13 cellular contexts compared by ENCODE assay signal in the genomic region with DNA sequence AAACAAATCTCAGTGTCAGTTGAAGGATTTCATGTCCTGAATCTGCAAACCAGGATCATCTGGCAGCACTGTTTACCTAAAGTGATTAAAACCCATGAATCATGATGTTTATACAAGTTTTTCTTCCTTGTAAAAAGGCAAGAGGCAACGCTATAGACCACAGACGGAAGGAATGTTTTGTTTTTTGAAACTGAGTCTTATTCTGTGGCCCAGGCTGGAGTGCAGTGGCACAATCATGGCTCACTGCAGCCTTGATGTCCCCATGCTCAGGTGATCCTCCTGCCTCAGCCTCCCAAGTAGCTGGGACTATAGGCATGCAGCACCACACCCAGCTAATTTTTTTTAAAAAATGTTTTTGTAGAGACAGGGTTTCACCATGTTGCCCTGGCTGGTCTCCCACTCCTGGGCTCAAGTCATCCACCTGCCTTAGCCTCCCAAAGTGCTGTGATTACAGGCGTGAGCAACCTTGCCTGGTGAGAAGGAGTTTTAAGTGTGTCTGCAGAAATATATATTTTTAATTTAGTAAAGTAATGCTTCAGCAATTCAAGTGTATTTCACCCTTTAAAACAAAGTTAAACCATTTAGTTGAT. TPM values are rescaled to one million over a fixed set of nuclear protein-coding genes. Genes with fewer than 3 reads are reported as not detected.
A peak's percentile ranks its signal among the peaks of the same experiment; 100 is the strongest.
DNase-seq lines count a peak whose midpoint lies in the region; ATAC-seq and TF ChIP-seq lines count a peak whose summit lies in the region.
"Had no signal": no experiment of that assay in that cellular context is flagged by ENCODE, and none has a peak within 500 bp of the region (broad histone marks: within the 10 kb centered on the region; RNA-seq: fewer than 3 reads in every experiment).

No MANE protein-coding gene starts in this region.

- no peak overlapping the region for H3K27ac ChIP-seq in liver (ENCODE audit: low read depth in 1 of 2, low read length in 2 of 2)
- H3K27ac ChIP-seq: gastroesophageal sphincter had no signal

- H3K4me1 ChIP-seq in liver (ENCODE audit: control insufficient read depth in 4 of 4, insufficient read depth in 4 of 4, low read length in 3 of 4), result peaks cover 0 to 2% (median 0%) of the 10 kb centered on the region in 4 donors

- 76% methylated on average over 3 of the region's 3 CpGs for WGBS in liver

- no peak for TF ChIP-seq RAD21 in liver (IDR thresholded peaks at IDR 0.05)

- H3K9ac ChIP-seq in liver (ENCODE audit: low read depth in 1 of 2, low read length in 2 of 2), result no peak overlapping the region

- H3K4me3 ChIP-seq in AG09309 (ENCODE audit: control insufficient read depth, low read depth, low read length), result no peak overlapping the region
- H3K4me3 ChIP-seq in liver (ENCODE audit: low read depth in 1 of 3, low read length in 3 of 3), result no peak overlapping the region
- H3K4me3 ChIP-seq: gastroesophageal sphincter had no signal

- ATAC-seq in GM18868 (IDR thresholded peaks at IDR 0.05; ENCODE audit: unreplicated experiment), result no peak
- no peak for ATAC-seq in HG03565 (IDR thresholded peaks at IDR 0.05; ENCODE audit: unreplicated experiment)
- ATAC-seq: gastroesophageal sphincter had no signal

- H3K27me3 ChIP-seq in liver (ENCODE audit: control insufficient read depth in 4 of 4, insufficient read depth in 4 of 4, low read length in 3 of 4), result no peaks in the 10 kb centered on the region
- H3K27me3 ChIP-seq: gastroesophageal sphincter had no signal

- no peaks in the 10 kb centered on the region for H3K36me3 ChIP-seq in liver (ENCODE audit: control insufficient read depth in 4 of 4, insufficient read depth in 3 of 4, low read depth in 1 of 4, low read length in 3 of 4)
- H3K36me3 ChIP-seq: gastroesophageal sphincter had no signal

- TF ChIP-seq CTCF in AG09309 (IDR thresholded peaks at IDR 0.05; ENCODE audit: control insufficient read depth, insufficient read depth, low read depth, low read length, missing control alignments) (no peak), liver (IDR thresholded peaks at IDR 0.05; ENCODE audit: low read depth, low read length, missing input control) (no peak)

- DNase-seq in AG09309 (ENCODE audit: low read depth), result peak; percentile 37
- peak; percentile 74 for DNase-seq in LHCN-M2 (ENCODE audit: low read depth)
- DNase-seq in cerebellar cortex (ENCODE audit: low spot score), result peak; percentile 40
- no peak for DNase-seq in mucosa of gallbladder (ENCODE audit: low spot score)
- DNase-seq in effector CD8-positive, alpha-beta T cell (lab: John Stamatoyannopoulos, UW), result no peak
- DNase-seq: activated CD4-positive, alpha-beta T cell treated with anti-CD3 and anti-CD28 coated beads for 4 hours; activated naive CD8-positive, alpha-beta T cell treated with anti-CD3 and anti-CD28 coated beads, Interleukin-2, amount 10 ng/mL, durations not matched to agents 7 days and 5 days; CD4-positive, alpha-beta T cell; NCI-H1417 treated with DMSO at 0.1 percent for 48 hours had no signal

- H3K9me3 ChIP-seq in liver (ENCODE audit: control insufficient read depth in 4 of 4, low read length in 3 of 4), result no peaks in the 10 kb centered on the region
- H3K9me3 ChIP-seq: gastroesophageal sphincter had no signal

TF ChIP-seq in liver, 16 proteins besides CTCF, POLR2A, EP300 and RAD21:
- TF ChIP-seq EGR1 (IDR thresholded peaks at IDR 0.05; ENCODE audit: low read depth in 2 of 2) (no peak), FOXA2 (IDR thresholded peaks at IDR 0.05) (peak; percentile 20)

RNA-seq across cellular contexts. Expression of a gene that starts 30.0 kb away (rescaled TPM):
- total RNA-seq in LHCN-M2 (2014; rRNA removed) (1.5 and 1.7 TPM in 2 replicates), liver (10 to 100 TPM; 35.8 to 71.3 TPM), mucosa of gallbladder (64.3 TPM)
- polyA plus RNA-seq in LHCN-M2 (2012), result 0.33 TPM
- 10 to 100 TPM; 23.8 to 32.8 TPM for polyA plus RNA-seq in liver

Comparison
In these comparisons a context has a peak if more than half of its experiments do, and no peak if none do; other contexts are left out.
1. DNase-seq: peak in AG09309 (single experiment), LHCN-M2 (single experiment) and cerebellar cortex (single experiment); none in mucosa of gallbladder (single experiment) and effector CD8-positive, alpha-beta T cell (single experiment).
2. RNA of a gene that starts 30.0 kb away (total RNA-seq): 35.8 to 71.3 TPM in liver and 64.3 TPM in mucosa of gallbladder (single experiment); 1.5 to 1.7 TPM in LHCN-M2; every median in the first group is over 10 times any median in the second.